Comparison of ENCODE assay signal across 11 cellular contexts in genomic region chr18:9184998-9185613, GRCh38. TPM values are rescaled to one million over a fixed set of nuclear protein-coding genes. Genes with fewer than 3 reads are reported as not detected.
DNase-seq lines count a peak whose midpoint lies in the region; ATAC-seq, FAIRE-seq and TF ChIP-seq lines count a peak whose summit lies in the region.
"Had no signal": no experiment of that assay in that cellular context is flagged by ENCODE, and none has a peak within 500 bp of the region (broad histone marks: within the 10 kb centered on the region; RNA-seq: fewer than 3 reads in every experiment).

No MANE protein-coding gene starts in this region.

- H3K4me1 Mint-ChIP-seq in activated CD4-positive, alpha-beta memory T cell treated with anti-CD3 and anti-CD28 coated beads, Interleukin-2, amount 10 ng/mL, durations not matched to agents 7 days and 5 days, result peaks cover 33% of the 10 kb centered on the region
- H3K4me1 Mint-ChIP-seq: endodermal cell, nephron had no signal

- peak in 3 of 4 donors; percentile 16 to 39 (median 17) for ATAC-seq in right lobe of liver
- ATAC-seq in HepG2, result no peak

- peaks cover 16% of the 10 kb centered on the region for H3K79me2 ChIP-seq in HepG2 (ENCODE audit: insufficient read depth, low read length)

- H3K4me3 Mint-ChIP-seq in activated CD4-positive, alpha-beta memory T cell treated with anti-CD3 and anti-CD28 coated beads, Interleukin-2, amount 10 ng/mL, durations not matched to agents 7 days and 5 days, result peak overlapping the region; percentile 59
- H3K4me3 Mint-ChIP-seq: endodermal cell, nephron had no signal

- POLR2A ChIA-PET in HepG2 (lab: Yijun Ruan, JAX), result no interaction called here
- POLR2A ChIA-PET in activated CD4-positive, alpha-beta memory T cell treated with anti-CD3 and anti-CD28 coated beads, Interleukin-2, amount 10 ng/mL, durations not matched to agents 7 days and 5 days (lab: Charles Lee), result interaction anchor here (1.1 kb wide), 1 partner anchor 10 kb away, joined by 3 read pairs; no protein-coding TSS in a partner anchor

- no peaks in the 10 kb centered on the region for H3K9me3 Mint-ChIP-seq in activated CD4-positive, alpha-beta memory T cell treated with anti-CD3 and anti-CD28 coated beads, Interleukin-2, amount 10 ng/mL, durations not matched to agents 7 days and 5 days
- H3K9me3 Mint-ChIP-seq: endodermal cell had no signal

- TF ChIP-seq RAD21 in HepG2 (CRISPR knock-in tag; IDR thresholded peaks at IDR 0.05), result no peak

- CTCF ChIA-PET in HepG2 (lab: Yijun Ruan, JAX; ENCODE audit: low intra/inter-chr PET ratio, low total read pairs), result no interaction called here
- CTCF ChIA-PET in activated CD4-positive, alpha-beta memory T cell treated with anti-CD3 and anti-CD28 coated beads, Interleukin-2, amount 10 ng/mL, durations not matched to agents 7 days and 5 days (lab: Charles Lee), result interaction anchor here (1.1 kb wide), 1 partner anchor 112 kb away, joined by 3 read pairs; no protein-coding TSS in a partner anchor

- no peak overlapping the region for H3K9ac ChIP-seq in HepG2 (ENCODE audit: insufficient read depth, low read depth, low read length)

- no peaks in the 10 kb centered on the region for H3K4me1 ChIP-seq in right lobe of liver
- peaks cover 6% of the 10 kb centered on the region; the same call in 1 of the 2 replicates for H3K4me1 ChIP-seq in HepG2 (ENCODE audit: insufficient read depth, low read length)
- H3K4me1 ChIP-seq in right atrium auricular region, result peaks cover 0 to 12% of the 10 kb centered on the region in 2 donors
- H3K4me1 ChIP-seq in thyroid gland, result peaks cover 63 to 77% of the 10 kb centered on the region in 2 donors
- peaks cover 0 to 32% (median 11%) of the 10 kb centered on the region in 4 donors for H3K4me1 ChIP-seq in sigmoid colon

- H3K27ac ChIP-seq in right lobe of liver (no peak overlapping the region), HepG2 (ENCODE audit: extremely low read length, insufficient read depth, low read length) (no peak overlapping the region), right atrium auricular region (peak overlapping the region; percentile 6 to 21), thyroid gland (peak overlapping the region; percentile 26 to 65 (median 56)), sigmoid colon (peak overlapping the region in 2 of 4 donors; percentile 6 to 35)

- peaks cover 71% of the 10 kb centered on the region for H3K36me3 Mint-ChIP-seq in activated CD4-positive, alpha-beta memory T cell treated with anti-CD3 and anti-CD28 coated beads, Interleukin-2, amount 10 ng/mL, durations not matched to agents 7 days and 5 days (ENCODE audit: low read depth)

- TF ChIP-seq EP300 in HepG2 (IDR thresholded peaks at IDR 0.05; ENCODE audit: low read depth in 2 of 2, low read length in 2 of 2) (no peak), HepG2 (CRISPR knock-in tag; IDR thresholded peaks at IDR 0.05; ENCODE audit: borderline replicate concordance) (no peak), sigmoid colon (IDR thresholded peaks at IDR 0.05) (no peak)

- in situ Hi-C loops in HepG2 (cut with HindIII; ENCODE audit: extremely low pct_ligation_motif_present, low pct_unique_long_range_greater_than_20kb), result no loop called here

- H3K27me3 Mint-ChIP-seq in activated CD4-positive, alpha-beta memory T cell treated with anti-CD3 and anti-CD28 coated beads, Interleukin-2, amount 10 ng/mL, durations not matched to agents 7 days and 5 days, result no peaks in the 10 kb centered on the region

- no peak for TF ChIP-seq POLR2A in right lobe of liver (IDR thresholded peaks at IDR 0.05)
- no peak for TF ChIP-seq POLR2A in HepG2 (IDR thresholded peaks at IDR 0.05; ENCODE audit: insufficient read depth in 1 of 2, low read depth in 2 of 2, low read length in 2 of 2)
- no peak for TF ChIP-seq POLR2A in thyroid gland (IDR thresholded peaks at IDR 0.05)
- TF ChIP-seq POLR2A in sigmoid colon (IDR thresholded peaks at IDR 0.05), result no peak

- H3K4me3 ChIP-seq in right lobe of liver (no peak overlapping the region), HepG2 (replicated peaks in 1 of 3; ENCODE audit: insufficient read depth in 1 of 3, low read depth in 2 of 3, low read length in 3 of 3) (no peak overlapping the region), right atrium auricular region (no peak overlapping the region), thyroid gland (replicated peaks in 1 of 3) (no peak overlapping the region), sigmoid colon (no peak overlapping the region)

- FAIRE-seq in HepG2 (lab: Jason Lieb, UNC), result no peak

- no peak overlapping the region for H2AFZ ChIP-seq in HepG2 (ENCODE audit: low read length)

- intact Hi-C loops in right lobe of liver (cut with DNase I), result no loop called here
- intact Hi-C loops in HepG2 (cut with micrococcal nuclease; ENCODE audit: unreplicated experiment), result loop anchor here (5.0 kb wide), 1 partner anchor 32 kb away; no protein-coding TSS in a partner anchor
- intact Hi-C loops in thyroid gland (cut with DNase I), result no loop called here
- intact Hi-C loops in sigmoid colon (cut with DNase I), result no loop called here

- H3K9me3 ChIP-seq in right lobe of liver (no peaks in the 10 kb centered on the region), HepG2 (ENCODE audit: low read length) (no peaks in the 10 kb centered on the region), right atrium auricular region (no peaks in the 10 kb centered on the region), thyroid gland (no peaks in the 10 kb centered on the region), sigmoid colon (no peaks in the 10 kb centered on the region)

- H3K36me3 ChIP-seq in right lobe of liver, result peaks cover 0 to 3% (median 0%) of the 10 kb centered on the region in 4 donors
- peaks cover 2 to 27% of the 10 kb centered on the region in 2 experiments for H3K36me3 ChIP-seq in HepG2 (replicated peaks in 1 of 2; ENCODE audit: control insufficient read depth in 1 of 2, insufficient read depth in 2 of 2, low read length in 2 of 2)
- peaks cover 6% of the 10 kb centered on the region for H3K36me3 ChIP-seq in right atrium auricular region
- peaks cover 0 to 5% of the 10 kb centered on the region in 2 donors for H3K36me3 ChIP-seq in thyroid gland
- H3K36me3 ChIP-seq in sigmoid colon, result peaks cover 0 to 15% (median 2%) of the 10 kb centered on the region in 4 donors

- BruUV-seq in HepG2 (replicated peaks; lab: Mats Ljungman, UMichigan), result no TSS peak

- 0 out of 2 replicates have a peak, but pooled peaks cover 3% of the 10 kb centered on the region for H4K20me1 ChIP-seq in HepG2 (ENCODE audit: insufficient read depth, low read length)

- 69% methylated on average over 4 of the region's 4 CpGs for WGBS in right lobe of liver (ENCODE audit: insufficient coverage, low coverage, low lambda C conversion rate, missing lambda C conversion rate)
- 97% methylated on average over 4 of the region's 4 CpGs for WGBS in HepG2 (ENCODE audit: low lambda C conversion rate)
- WGBS in thyroid gland, 2 donors, result 57 to 59% methylated on average over 4 of the region's 4 CpGs
- 67 to 87% methylated on average over 4 of the region's 4 CpGs for WGBS in sigmoid colon, 2 donors

- no peak for DNase-seq in right lobe of liver
- no peak for DNase-seq in HepG2 (ENCODE audit: low spot score)
- no peak for DNase-seq in activated CD4-positive, alpha-beta memory T cell treated with anti-CD3 and anti-CD28 coated beads, Interleukin-2, amount 10 ng/mL, durations not matched to agents 7 days and 5 days
- no peak for DNase-seq in right atrium auricular region (ENCODE audit: low spot score)
- no peak for DNase-seq in thyroid gland
- no peak for DNase-seq in NCI-H1105 (lab: John Stamatoyannopoulos, UW)
- no peak for DNase-seq in cerebellum (ENCODE audit: low spot score)
- no peak for DNase-seq in sigmoid colon
- DNase-seq: endodermal cell, NCI-H146 had no signal

- no peak overlapping the region for H3K4me2 ChIP-seq in HepG2 (ENCODE audit: low read depth, low read length)

- peak overlapping the region; percentile 56 for H3K27ac Mint-ChIP-seq in activated CD4-positive, alpha-beta memory T cell treated with anti-CD3 and anti-CD28 coated beads, Interleukin-2, amount 10 ng/mL, durations not matched to agents 7 days and 5 days
- H3K27ac Mint-ChIP-seq: endodermal cell had no signal

- TF ChIP-seq CTCF in right lobe of liver (IDR thresholded peaks at IDR 0.05) (no peak), HepG2 (CRISPR knock-in tag; IDR thresholded peaks at IDR 0.05) (no peak), right atrium auricular region (IDR thresholded peaks at IDR 0.05) (no peak), thyroid gland (IDR thresholded peaks at IDR 0.05) (no peak), sigmoid colon (IDR thresholded peaks at IDR 0.05) (no peak)

- H3K27me3 ChIP-seq in right lobe of liver, result no peaks in the 10 kb centered on the region
- no peaks in the 10 kb centered on the region for H3K27me3 ChIP-seq in HepG2 (ENCODE audit: control insufficient read depth in 1 of 2, insufficient read depth in 2 of 2, low read length in 2 of 2)
- H3K27me3 ChIP-seq in right atrium auricular region, result no peaks in the 10 kb centered on the region
- no peaks in the 10 kb centered on the region for H3K27me3 ChIP-seq in thyroid gland
- H3K27me3 ChIP-seq in sigmoid colon, result no peaks in the 10 kb centered on the region

RNA-seq across cellular contexts. Expression of gene ANKRD12, which starts 48.5 kb away (rescaled TPM):
- total RNA-seq in right lobe of liver, result 10 to 100 TPM; 12.3 to 38.7 (median 21.4) TPM
- 16.8 and 23.2 TPM in 2 replicates for total RNA-seq in HepG2 (2016; rRNA removed; fragmentation: Illumina TruSeq; extraction: Trizol)
- total RNA-seq in HepG2 (2016; cell fraction: cytosol; rRNA removed; fragmentation: Illumina TruSeq; extraction: Trizol; ENCODE audit: low read depth), result 185 and 208 TPM in 2 replicates
- 13.8 and 24.0 TPM in 2 replicates for total RNA-seq in HepG2 (2016; cell fraction: insoluble cytoplasmic fraction; rRNA removed; fragmentation: Illumina TruSeq; extraction: Trizol)
- 82.6 and 97.9 TPM in 2 replicates for total RNA-seq in HepG2 (2016; cell fraction: membrane; rRNA removed; fragmentation: Illumina TruSeq; extraction: Trizol)
- 25.9 and 32.4 TPM in 2 replicates for total RNA-seq in HepG2 (2016; cell fraction: nucleus; rRNA removed; fragmentation: Illumina TruSeq; extraction: Trizol)
- polyA plus RNA-seq in HepG2 (2011; rRNA removed), result 5.0 and 6.0 TPM in 2 replicates
- 1.1 and 3.2 TPM in 2 replicates for polyA plus RNA-seq in HepG2 (2011; cell fraction: cytosol; rRNA removed)
- polyA plus RNA-seq in HepG2 (2011; cell fraction: nucleus; rRNA removed), result 11.1 and 12.2 TPM in 2 replicates
- polyA plus RNA-seq in HepG2 (2012), result 12.0 and 13.7 TPM in 2 replicates
- 0.16 and 0.49 TPM in 2 replicates for polyA plus RNA-seq in HepG2 (2016; cell fraction: cytosol; fragmentation: Illumina TruSeq; extraction: Trizol; ENCODE audit: low read depth)
- 6.2 and 6.3 TPM in 2 replicates for polyA plus RNA-seq in HepG2 (2016; cell fraction: insoluble cytoplasmic fraction; fragmentation: Illumina TruSeq; extraction: Trizol; ENCODE audit: low read depth)
- 0.37 and 0.38 TPM in 2 replicates for polyA plus RNA-seq in HepG2 (2016; cell fraction: membrane; fragmentation: Illumina TruSeq; extraction: Trizol; ENCODE audit: low read depth)
- polyA plus RNA-seq in HepG2 (2016; cell fraction: nucleus; fragmentation: Illumina TruSeq; extraction: Trizol; ENCODE audit: insufficient read depth, low read depth), result 22.3 and 24.5 TPM in 2 replicates
- 17.9 and 18.3 TPM in 2 replicates for polyA minus RNA-seq in HepG2 (2011; rRNA and poly(A)+ RNA removed; ENCODE audit: low replicate concordance)
- 40.9 and 44.7 TPM in 2 replicates for polyA minus RNA-seq in HepG2 (2011; cell fraction: cytosol; rRNA and poly(A)+ RNA removed)
- 80.1 and 85.7 TPM in 2 replicates for polyA minus RNA-seq in HepG2 (2011; cell fraction: nucleus; rRNA and poly(A)+ RNA removed)
- total RNA-seq in activated CD4-positive, alpha-beta memory T cell treated with anti-CD3 and anti-CD28 coated beads, Interleukin-2, amount 10 ng/mL, durations not matched to agents 7 days and 5 days, result 100 to 1,000 TPM; 103 to 111 TPM
- total RNA-seq in right atrium auricular region, result 10 to 100 TPM; 22.3 to 32.3 TPM
- 100 to 1,000 TPM in 2 of 4 donors, 10 to 100 TPM in 2; 74.6 to 155 (median 109) TPM for total RNA-seq in thyroid gland
- total RNA-seq in cerebellum, result 102 TPM
- total RNA-seq in sigmoid colon, result 100 to 1,000 TPM in 2 of 4 donors, 10 to 100 TPM in 2; 88.5 to 132 (median 102) TPM
- polyA plus RNA-seq in sigmoid colon, result 10 to 100 TPM in 1 of 3 donors, 1 to 10 TPM in 2; 5.1 to 11.4 (median 7.2) TPM

Comparison
In these comparisons a context has a peak if more than half of its experiments do, and no peak if none do; other contexts are left out.
1. H3K27ac ChIP-seq: peak in right atrium auricular region (2 of 2) and thyroid gland (3 of 3); none in right lobe of liver (0 of 3) and HepG2 (single experiment).